8 cellular contexts compared by ENCODE assay signal in genomic region chr17:82095777-82096708, GRCh38. TPM values are rescaled to one million over a fixed set of nuclear protein-coding genes. Genes with fewer than 3 reads are reported as not detected.
A peak's percentile ranks its signal among the peaks of the same experiment; 100 is the strongest.
DNase-seq lines count a peak whose midpoint lies in the region; ATAC-seq and TF ChIP-seq lines count a peak whose summit lies in the region.

No MANE protein-coding gene starts in this region.

- no peaks in the 10 kb centered on the region for H3K27me3 ChIP-seq in cardiac muscle cell
- H3K27me3 ChIP-seq in vagina, result no peaks in the 10 kb centered on the region

- peak overlapping the region; percentile 76 for H3K4me3 Mint-ChIP-seq in activated naive CD8-positive, alpha-beta T cell treated with anti-CD3 and anti-CD28 coated beads, Interleukin-2, amount 50 U/mL, for 24 hours

- H3K27ac Mint-ChIP-seq in activated naive CD8-positive, alpha-beta T cell treated with anti-CD3 and anti-CD28 coated beads, Interleukin-2, amount 50 U/mL, for 24 hours, result peak overlapping the region; percentile 52

- H3K4me3 ChIP-seq in cardiac muscle cell, result peak overlapping the region; percentile 90
- peak overlapping the region in 1 of 2 donors; percentile 63 for H3K4me3 ChIP-seq in vagina

- peaks cover 17% of the 10 kb centered on the region for H3K4me1 Mint-ChIP-seq in activated naive CD8-positive, alpha-beta T cell treated with anti-CD3 and anti-CD28 coated beads, Interleukin-2, amount 50 U/mL, for 24 hours

- H3K27ac ChIP-seq in cardiac muscle cell (no peak overlapping the region), vagina (peak overlapping the region; percentile 93)

- no peak for ATAC-seq in activated naive CD8-positive, alpha-beta T cell treated with anti-CD3 and anti-CD28 coated beads, Interleukin-2, amount 50 U/mL, for 24 hours
- ATAC-seq in left lobe of liver, result peak; percentile 7
- ATAC-seq in GM19351 (IDR thresholded peaks at IDR 0.05; ENCODE audit: unreplicated experiment), result no peak

- H3K9me3 ChIP-seq in cardiac muscle cell (ENCODE audit: low read depth), result no peaks in the 10 kb centered on the region
- no peaks in the 10 kb centered on the region for H3K9me3 ChIP-seq in vagina

- peaks cover 5% of the 10 kb centered on the region for H3K36me3 Mint-ChIP-seq in activated naive CD8-positive, alpha-beta T cell treated with anti-CD3 and anti-CD28 coated beads, Interleukin-2, amount 50 U/mL, for 24 hours (ENCODE audit: low read depth)

- no peak for DNase-seq in cardiac muscle cell (ENCODE audit: low read depth in 1 of 2, low spot score in 1 of 2)
- DNase-seq in cardiac septum (ENCODE audit: low spot score), result no peak
- no peak for DNase-seq in activated naive CD8-positive, alpha-beta T cell treated with anti-CD3 and anti-CD28 coated beads, Interleukin-2, amount 50 U/mL, for 24 hours
- DNase-seq in left lobe of liver (ENCODE audit: low spot score), result peak; percentile 71
- DNase-seq in vagina (ENCODE audit: extremely low spot score in 2 of 2), result no peak
- no peak for DNase-seq in DMS79 (lab: John Stamatoyannopoulos, UW)
- no peak for DNase-seq in NCI-H510A treated with DMSO at 0.1 percent for 48 hours (lab: John Stamatoyannopoulos, UW)

- H3K4me1 ChIP-seq in cardiac muscle cell (ENCODE audit: low read depth), result peaks cover 7% of the 10 kb centered on the region
- peaks cover 45% of the 10 kb centered on the region for H3K4me1 ChIP-seq in vagina

- TF ChIP-seq CTCF in cardiac muscle cell (IDR thresholded peaks at IDR 0.05; ENCODE audit: low read depth, low read length) (no peak), vagina (IDR thresholded peaks at IDR 0.05) (no peak)

- H3K36me3 ChIP-seq in cardiac muscle cell (peaks cover 35% of the 10 kb centered on the region), vagina (peaks cover 0 to 51% of the 10 kb centered on the region in 2 donors)

- intact Hi-C loops in cardiac septum (cut with DNase I) (loop anchor here (5.0 kb wide), 1 partner anchor 59 kb away; the partner anchor contains the start of gene DCXR), vagina (cut with DNase I) (loop anchor here (5.0 kb wide), 1 partner anchor 64 kb away; the partner anchor contains the start of gene RAC3)

- H3K27me3 Mint-ChIP-seq in activated naive CD8-positive, alpha-beta T cell treated with anti-CD3 and anti-CD28 coated beads, Interleukin-2, amount 50 U/mL, for 24 hours, result no peaks in the 10 kb centered on the region

- TF ChIP-seq POLR2A in vagina (IDR thresholded peaks at IDR 0.05), result no peak

- no peaks in the 10 kb centered on the region for H3K9me3 Mint-ChIP-seq in activated naive CD8-positive, alpha-beta T cell treated with anti-CD3 and anti-CD28 coated beads, Interleukin-2, amount 50 U/mL, for 24 hours

RNA-seq across cellular contexts. Expression of gene FASN, which starts 2.0 kb away (rescaled TPM):
- total RNA-seq in cardiac muscle cell (276 and 279 TPM in 2 replicates), cardiac septum (22.9 TPM), left lobe of liver (267 TPM), vagina (127 TPM)
- polyA plus RNA-seq in cardiac muscle cell, result 61.8 and 85.9 TPM in 2 replicates

RNA-seq across cellular contexts. Expression of gene DUS1L, which starts 30.4 kb away (rescaled TPM):
- total RNA-seq in cardiac muscle cell (109 and 184 TPM in 2 replicates), cardiac septum (47.6 TPM), left lobe of liver (121 TPM), vagina (72.4 TPM)
- 183 and 196 TPM in 2 replicates for polyA plus RNA-seq in cardiac muscle cell

RNA-seq across cellular contexts. Expression of gene GPS1, which starts 44.3 kb away (rescaled TPM):
- 231 and 235 TPM in 2 replicates for total RNA-seq in cardiac muscle cell
- 223 and 257 TPM in 2 replicates for polyA plus RNA-seq in cardiac muscle cell
- 67.4 TPM for total RNA-seq in cardiac septum
- 84.1 TPM for total RNA-seq in left lobe of liver
- total RNA-seq in vagina, result 80.3 TPM

RNA-seq across cellular contexts. Expression of gene RFNG, which starts 44.4 kb away (rescaled TPM):
- 94.6 and 104 TPM in 2 replicates for total RNA-seq in cardiac muscle cell
- 91.0 and 98.3 TPM in 2 replicates for polyA plus RNA-seq in cardiac muscle cell
- 21.0 TPM for total RNA-seq in cardiac septum
- total RNA-seq in left lobe of liver, result 45.8 TPM
- total RNA-seq in vagina, result 61.4 TPM

RNA-seq across cellular contexts. Expression of gene DCXR, which starts 58.5 kb away (rescaled TPM):
- 164 and 256 TPM in 2 replicates for total RNA-seq in cardiac muscle cell
- polyA plus RNA-seq in cardiac muscle cell, result 228 and 312 TPM in 2 replicates
- 144 TPM for total RNA-seq in cardiac septum
- total RNA-seq in left lobe of liver, result 1,477 TPM
- total RNA-seq in vagina, result 106 TPM
